In genomic region chr2:197453123-197453913, GRCh38 we compare ENCODE assay signal across 8 cellular contexts. TPM values are rescaled to one million over a fixed set of nuclear protein-coding genes. Genes with fewer than 3 reads are reported as not detected.
A peak's percentile ranks its signal among the peaks of the same experiment; 100 is the strongest.
DNase-seq lines count a peak whose midpoint lies in the region; ATAC-seq, FAIRE-seq and TF ChIP-seq lines count a peak whose summit lies in the region.

COQ10B (plus strand) TSS chr2:197453552; CDS start chr2:197453561, 9 bp downstream.

- CTCF ChIA-PET in BJ (lab: Yijun Ruan, JAX), result no interaction called here

- no peaks in the 10 kb centered on the region for H3K27me3 ChIP-seq in BJ (ENCODE audit: control insufficient read depth, insufficient read depth, low read length)

- no peaks in the 10 kb centered on the region for H3K36me3 ChIP-seq in BJ (ENCODE audit: control insufficient read depth, insufficient read depth, low read length)

- ATAC-seq in HG03457 (IDR thresholded peaks at IDR 0.05; ENCODE audit: unreplicated experiment), result peak; percentile 95

- peak; percentile 96 for FAIRE-seq in GM19239 (lab: Jason Lieb, UNC)

- H3K27ac ChIP-seq in cingulate gyrus (ENCODE audit: low read depth, low read length), result peak within 1 kb of the TSS; percentile 99

- peak; percentile 99 for DNase-seq in BJ (ENCODE audit: low read depth)
- DNase-seq in GM19239 (ENCODE audit: insufficient read length, low spot score), result peak; percentile 95
- DNase-seq in NCI-H524 treated with DMSO at 0.1 percent for 48 hours (lab: John Stamatoyannopoulos, UW), result peak; percentile 96
- peak; percentile 96 to 97 for DNase-seq in activated CD4-positive, alpha-beta T cell treated with anti-CD3 and anti-CD28 coated beads for 4 hours
- peak; percentile 100 for DNase-seq in kidney glomerular epithelial cell (lab: John Stamatoyannopoulos, UW)
- peak; percentile 88 to 93 for DNase-seq in stimulated activated CD4-positive, alpha-beta T cell treated with anti-CD3 and anti-CD28 coated beads, Interleukin-1b, Interleukin-23, amount 100 ng/mL, for 1 hour (ENCODE audit: low read depth in 2 of 2)

- peak; percentile 47 for TF ChIP-seq CTCF in BJ (IDR thresholded peaks at IDR 0.05; ENCODE audit: insufficient read depth, low read depth, low read length)

- POLR2A ChIA-PET in BJ (lab: Charles Lee), result interaction anchor here (0.6 to 1.0 kb wide), 3 partner anchors 11 to 47 kb away, joined by 3 to 18 read pairs (median 4); partner anchors contain the start of genes HSPD1, HSPE1 and SF3B1

- peak within 1 kb of the TSS; percentile 92 for H3K4me3 ChIP-seq in BJ (ENCODE audit: low read depth, low read length)

RNA-seq across cellular contexts. Expression of gene COQ10B, which starts in this region (rescaled TPM):
- 1.7 and 4.4 TPM in 2 replicates for polyA plus RNA-seq in BJ (2011; rRNA removed)
- polyA minus RNA-seq in BJ (2011; rRNA and poly(A)+ RNA removed), result 5.3 and 5.6 TPM in 2 replicates

Comparison
In these comparisons a context has a peak if more than half of its experiments do, and no peak if none do; other contexts are left out.
1. Peak in every context shown above with its lines: DNase-seq, ATAC-seq, H3K4me3 ChIP-seq and H3K27ac ChIP-seq.